ENCODE assay signal across 10 cellular contexts in the genomic region with DNA sequence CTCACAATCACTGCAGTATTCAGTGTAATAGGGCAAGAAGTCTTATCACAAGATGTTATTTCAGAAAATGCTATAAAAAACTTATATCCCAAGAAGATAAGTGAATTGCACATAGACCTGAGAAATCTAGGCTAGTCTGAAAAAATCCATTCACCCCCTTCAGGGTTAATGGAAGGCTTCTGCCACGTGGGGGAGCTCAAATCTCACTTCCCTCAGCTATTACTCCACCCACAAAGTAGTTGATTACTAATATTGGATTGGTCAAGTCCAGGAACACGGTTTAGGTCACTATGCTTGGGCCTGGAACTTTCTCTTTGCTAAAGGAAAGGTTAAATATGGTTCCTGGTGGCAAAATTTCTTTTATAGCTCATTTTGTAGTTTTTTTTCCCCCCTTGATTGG. TPM values are rescaled to one million over a fixed set of nuclear protein-coding genes. Genes with fewer than 3 reads are reported as not detected.
DNase-seq lines count a peak whose midpoint lies in the region; ATAC-seq and TF ChIP-seq lines count a peak whose summit lies in the region.
"Had no signal": no experiment of that assay in that cellular context is flagged by ENCODE, and none has a peak within 500 bp of the region (broad histone marks: within the 10 kb centered on the region; RNA-seq: fewer than 3 reads in every experiment).

No MANE protein-coding gene starts in this region.

- H3K4me2 ChIP-seq in fibroblast of lung (ENCODE audit: extremely low read depth, insufficient read depth, low read length), result no peak overlapping the region

- H2AFZ ChIP-seq in fibroblast of lung (ENCODE audit: low read length), result no peak overlapping the region

- H3K79me2 ChIP-seq in fibroblast of lung (ENCODE audit: control insufficient read depth, insufficient read depth, low read length), result no peaks in the 10 kb centered on the region

- peak; percentile 44 to 60 for TF ChIP-seq CTCF in fibroblast of lung (conservative IDR thresholded peaks at IDR 0.05 in 1 of 2, IDR thresholded peaks at IDR 0.05 in 1 of 2; ENCODE audit: low read depth in 1 of 2, low read length in 2 of 2)

- H3K9me3 ChIP-seq in fibroblast of lung (ENCODE audit: control insufficient read depth, insufficient read depth, low read depth, low read length), result no peaks in the 10 kb centered on the region

- DNase-seq in stimulated activated CD4-positive, alpha-beta T cell treated with anti-CD3 and anti-CD28 coated beads, Interleukin-1b, Interleukin-23, amount 100 ng/mL, for 48 hours, result peak; percentile 10
- no peak for DNase-seq in stimulated activated CD4-positive, alpha-beta T cell treated with anti-CD3 and anti-CD28 coated beads, Interleukin-4, amount 100 ng/mL, for 4 hours
- DNase-seq in HPDE6-E6E7 (ENCODE audit: extremely low spot score), result peak; percentile 66
- DNase-seq in SKM-1 treated with dmso at 0.1 percent for 144 hours (lab: John Stamatoyannopoulos, UW; ENCODE audit: unreplicated experiment), result peak; percentile 29
- peak; percentile 41 to 56 for DNase-seq in fibroblast of lung (ENCODE audit: low read depth in 2 of 2)
- DNase-seq in stimulated activated CD4-positive, alpha-beta T cell treated with anti-CD3 and anti-CD28 coated beads, Interleukin-2, amount 100 ng/mL, for 48 hours, result peak; percentile 13 to 15
- DNase-seq in globus pallidus (ENCODE audit: low spot score), result no peak

- H3K9ac ChIP-seq in fibroblast of lung (ENCODE audit: insufficient read depth, low read length), result no peak overlapping the region

- no peaks in the 10 kb centered on the region for H3K36me3 ChIP-seq in fibroblast of lung (ENCODE audit: control insufficient read depth, insufficient read depth, low read length)

- ATAC-seq in GM21717 (IDR thresholded peaks at IDR 0.05; ENCODE audit: unreplicated experiment), result peak; percentile 97

- H4K20me1 ChIP-seq in fibroblast of lung (ENCODE audit: control insufficient read depth, extremely low read depth, insufficient read depth, low read length), result no peaks in the 10 kb centered on the region

- H3K27ac ChIP-seq in fibroblast of lung (ENCODE audit: insufficient read depth, low read length), result no peak overlapping the region

- no peaks in the 10 kb centered on the region for H3K4me1 ChIP-seq in fibroblast of lung (ENCODE audit: control insufficient read depth, extremely low read depth, insufficient read depth, low read length)

- H3K27me3 ChIP-seq in fibroblast of lung (ENCODE audit: control insufficient read depth, insufficient read depth, low read length), result no peaks in the 10 kb centered on the region

- H3K4me3 ChIP-seq in fibroblast of lung (replicated peaks in 1 of 4; ENCODE audit: control extremely low read depth in 1 of 4, insufficient read depth in 1 of 4, low read depth in 3 of 4, low read length in 4 of 4), result no peak overlapping the region
- H3K4me3 ChIP-seq: lung had no signal

RNA-seq across cellular contexts. Expression of a gene that starts 51.2 kb away (rescaled TPM):
- total RNA-seq in fibroblast of lung, result 2.3 and 3.1 TPM in 2 replicates
- 2.7 and 9.5 TPM in 2 replicates for polyA plus RNA-seq in fibroblast of lung
- 1.9 and 7.8 TPM in 2 replicates for polyA plus RNA-seq in fibroblast of lung (2012)
- polyA minus RNA-seq in fibroblast of lung (ENCODE audit: low replicate concordance), result 2.0 TPM in 1 of 2 replicates, not detected in the other
- polyA plus RNA-seq: IgD-negative memory B cell had no signal

Comparison
In these comparisons a context has a peak if more than half of its experiments do, and no peak if none do; other contexts are left out.
1. DNase-seq: peak in stimulated activated CD4-positive, alpha-beta T cell treated with anti-CD3 and anti-CD28 coated beads, Interleukin-1b, Interleukin-23, amount 100 ng/mL, for 48 hours (single experiment), HPDE6-E6E7 (single experiment), SKM-1 treated with dmso at 0.1 percent for 144 hours (single experiment), fibroblast of lung (2 of 2) and stimulated activated CD4-positive, alpha-beta T cell treated with anti-CD3 and anti-CD28 coated beads, Interleukin-2, amount 100 ng/mL, for 48 hours (2 of 2); none in stimulated activated CD4-positive, alpha-beta T cell treated with anti-CD3 and anti-CD28 coated beads, Interleukin-4, amount 100 ng/mL, for 4 hours (0 of 2) and globus pallidus (single experiment).